8 cellular contexts compared by ENCODE assay signal in the genomic region with DNA sequence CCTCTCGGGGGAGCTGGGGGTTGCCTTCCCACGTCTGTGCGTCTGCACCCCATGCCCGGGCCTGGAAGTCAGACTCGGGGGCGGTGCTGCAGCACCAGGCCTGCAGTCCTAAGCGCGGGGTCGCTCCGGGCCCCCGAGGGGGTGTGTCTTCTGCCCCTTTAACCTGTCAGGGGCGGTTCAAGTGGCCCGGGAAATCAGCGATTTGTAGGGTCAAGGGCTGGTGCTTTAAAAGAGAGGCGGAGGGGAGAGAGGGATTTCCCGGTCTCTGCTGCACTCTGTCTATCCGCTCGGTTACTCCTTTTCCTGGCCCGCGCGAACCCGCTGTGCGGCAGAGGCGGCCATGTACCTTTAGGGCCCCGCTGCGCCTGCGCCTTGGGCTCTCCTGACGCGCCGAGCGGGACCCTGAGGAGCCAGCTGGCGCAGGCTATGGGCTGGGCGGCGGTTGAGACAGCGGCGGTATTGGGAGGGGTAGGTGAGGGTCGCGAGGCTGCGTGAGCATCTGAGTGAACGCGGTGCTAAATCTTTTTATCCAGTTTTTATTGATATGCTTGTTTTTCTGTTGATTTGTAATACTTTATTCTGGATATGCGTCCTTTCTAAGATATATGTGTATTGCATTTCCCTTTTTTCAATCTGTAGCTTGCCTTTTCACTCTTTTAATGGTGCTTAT.
DNase-seq lines count a peak whose midpoint lies in the region; ATAC-seq, FAIRE-seq and TF ChIP-seq lines count a peak whose summit lies in the region.
"Not testable (repeated sequence)": the region's sequence is repeated elsewhere in the genome, so short reads cannot be mapped to it uniquely, and the experiment has no call there.

No MANE protein-coding gene starts in this region.

- not testable (repeated sequence) for H3K4me1 Mint-ChIP-seq in IgD-negative memory B cell

- H3K9me2 ChIP-seq in OCI-LY1 (ENCODE audit: low read depth, low read length) = not testable (repeated sequence)

- H3K27ac ChIP-seq in A549 = peak overlapping the region; percentile 68 to 85; a peak in 5 of 6 replicates
- H3K27ac ChIP-seq in OCI-LY1 (ENCODE audit: low read depth, low read length, poor library complexity, severe bottlenecking); HepG2 (ENCODE audit: extremely low read length, insufficient read depth, low read length): not testable (repeated sequence)

- DNase-seq in A549 (ENCODE audit: low read depth in 1 of 2, low spot score in 1 of 2) (peak in 1 of 2 experiments; percentile 56), dermis microvascular lymphatic vessel endothelial cell (ENCODE audit: low read depth in 2 of 2) (peak; percentile 5 to 46), HepG2 (ENCODE audit: low spot score) (peak; percentile 18)
- peak; percentile 48 to 49 for DNase-seq in activated CD8-positive, alpha-beta memory T cell treated with anti-CD3 and anti-CD28 coated beads for 4 hours (ENCODE audit: low read depth in 2 of 2)
- DNase-seq in stimulated activated CD4-positive, alpha-beta T cell treated with anti-CD3 and anti-CD28 coated beads, Interleukin-15, amount 100 ng/mL, for 1 hour (ENCODE audit: low read depth in 1 of 2, low spot score in 1 of 2) = peak; percentile 51 to 67

- H3K36me3 ChIP-seq in OCI-LY1 (ENCODE audit: insufficient read depth, low read length); HepG2 (replicated peaks in 1 of 2; ENCODE audit: control insufficient read depth in 1 of 2, insufficient read depth in 2 of 2, low read length in 2 of 2): not testable (repeated sequence)

- not testable (repeated sequence) for H3K36me3 Mint-ChIP-seq in IgD-negative memory B cell

- in situ Hi-C loops in HepG2 (cut with HindIII; ENCODE audit: extremely low pct_ligation_motif_present, low pct_unique_long_range_greater_than_20kb) = not testable (repeated sequence)

- not testable (repeated sequence) for H3K4me1 ChIP-seq in A549; OCI-LY1 (ENCODE audit: insufficient read depth, low read length, severe bottlenecking); HepG2 (ENCODE audit: insufficient read depth, low read length)

- not testable (repeated sequence) for H3K27me3 ChIP-seq in OCI-LY1 (ENCODE audit: insufficient read depth, low read length); HepG2 (ENCODE audit: control insufficient read depth in 1 of 2, insufficient read depth in 2 of 2, low read length in 2 of 2)

- TF ChIP-seq RAD21 in A549 (conservative IDR thresholded peaks at IDR 0.05 in 1 of 2, IDR thresholded peaks at IDR 0.05 in 1 of 2); HepG2 (CRISPR knock-in tag; IDR thresholded peaks at IDR 0.05): not testable (repeated sequence)

- H2AFZ ChIP-seq in OCI-LY1 (ENCODE audit: low read length); HepG2 (ENCODE audit: low read length): not testable (repeated sequence)

- peak overlapping the region; percentile 57; the same call in 1 of the 2 replicates for H3K9ac ChIP-seq in OCI-LY1 (ENCODE audit: low read length)
- H3K9ac ChIP-seq in HepG2 (ENCODE audit: insufficient read depth, low read depth, low read length) = not testable (repeated sequence)

- not testable (repeated sequence) for H3K9me3 ChIP-seq in A549; OCI-LY1 (ENCODE audit: low read length); HepG2 (ENCODE audit: low read length)

- peak overlapping the region; percentile 54 for H3K4me3 ChIP-seq in A549
- H3K4me3 ChIP-seq in OCI-LY1 (ENCODE audit: low read depth, low read length, poor library complexity, severe bottlenecking) = peak overlapping the region; percentile 57
- H3K4me3 ChIP-seq in HepG2 (replicated peaks in 1 of 3; ENCODE audit: insufficient read depth in 1 of 3, low read depth in 2 of 3, low read length in 3 of 3) = peak overlapping the region in 2 of 3 experiments; percentile 43 to 63; a peak in 4 of 6 replicates

- H4K20me1 ChIP-seq in OCI-LY1 (ENCODE audit: insufficient read depth, low read length); HepG2 (ENCODE audit: insufficient read depth, low read length): not testable (repeated sequence)

- not testable (repeated sequence) for TF ChIP-seq POLR2A in A549 (IDR thresholded peaks at IDR 0.05; ENCODE audit: low read length); HepG2 (IDR thresholded peaks at IDR 0.05; ENCODE audit: insufficient read depth in 1 of 2, low read depth in 2 of 2, low read length in 2 of 2)

- H3K9me3 Mint-ChIP-seq in IgD-negative memory B cell = not testable (repeated sequence)

- H3K27ac Mint-ChIP-seq in IgD-negative memory B cell = not testable (repeated sequence)

- 7% methylated on average over 18 of the region's 42 CpGs for WGBS in A549 (ENCODE audit: missing lambda C conversion rate)
- 3% methylated on average over 16 of the region's 42 CpGs for WGBS in HepG2 (ENCODE audit: low lambda C conversion rate)

- not testable (repeated sequence) for FAIRE-seq in A549 (lab: Jason Lieb, UNC); HepG2 (lab: Jason Lieb, UNC)

- not testable (repeated sequence) for H3K79me2 ChIP-seq in OCI-LY1 (ENCODE audit: insufficient read depth, low read length); HepG2 (ENCODE audit: insufficient read depth, low read length)

- H3K27me3 Mint-ChIP-seq in IgD-negative memory B cell = not testable (repeated sequence)

- not testable (repeated sequence) for H3F3A ChIP-seq in OCI-LY1 (ENCODE audit: insufficient read depth, low read length)

- CTCF ChIA-PET in A549 (lab: Yijun Ruan, JAX); HepG2 (lab: Yijun Ruan, JAX; ENCODE audit: low intra/inter-chr PET ratio, low total read pairs): not testable (repeated sequence)

- intact Hi-C loops in HepG2 (cut with micrococcal nuclease; ENCODE audit: unreplicated experiment) = not testable (repeated sequence)

- not testable (repeated sequence) for TF ChIP-seq CTCF in A549 (IDR thresholded peaks at IDR 0.05); OCI-LY1 (IDR thresholded peaks at IDR 0.05; ENCODE audit: low read length)
- peak; percentile 34; the same call in 1 of the 2 replicates for TF ChIP-seq CTCF in HepG2 (CRISPR knock-in tag; IDR thresholded peaks at IDR 0.05)

- not testable (repeated sequence) for BruUV-seq in HepG2 (replicated peaks; lab: Mats Ljungman, UMichigan)

- H3K4me3 Mint-ChIP-seq in IgD-negative memory B cell = peak overlapping the region; percentile 74 to 96 (median 88)

- H3K4me2 ChIP-seq in A549 (peak overlapping the region; percentile 68), OCI-LY1 (ENCODE audit: low read length) (peak overlapping the region; percentile 75), HepG2 (ENCODE audit: low read depth, low read length) (peak overlapping the region; percentile 55)

- POLR2A ChIA-PET in A549 (lab: Yijun Ruan, JAX); HepG2 (lab: Yijun Ruan, JAX): not testable (repeated sequence)

- ATAC-seq in A549 (peak; percentile 100), GM19463 (IDR thresholded peaks at IDR 0.05; ENCODE audit: unreplicated experiment) (peak; percentile 89), HepG2 (peak; percentile 99)

- not testable (repeated sequence) for TF ChIP-seq EP300 in A549 (IDR thresholded peaks at IDR 0.05); HepG2 (IDR thresholded peaks at IDR 0.05; ENCODE audit: low read depth in 2 of 2, low read length in 2 of 2); HepG2 (CRISPR knock-in tag; IDR thresholded peaks at IDR 0.05; ENCODE audit: borderline replicate concordance)

TF ChIP-seq in HepG2, 621 proteins besides CTCF, POLR2A, EP300 and RAD21 (continues in another document):
- TF ChIP-seq, protein P1, sequence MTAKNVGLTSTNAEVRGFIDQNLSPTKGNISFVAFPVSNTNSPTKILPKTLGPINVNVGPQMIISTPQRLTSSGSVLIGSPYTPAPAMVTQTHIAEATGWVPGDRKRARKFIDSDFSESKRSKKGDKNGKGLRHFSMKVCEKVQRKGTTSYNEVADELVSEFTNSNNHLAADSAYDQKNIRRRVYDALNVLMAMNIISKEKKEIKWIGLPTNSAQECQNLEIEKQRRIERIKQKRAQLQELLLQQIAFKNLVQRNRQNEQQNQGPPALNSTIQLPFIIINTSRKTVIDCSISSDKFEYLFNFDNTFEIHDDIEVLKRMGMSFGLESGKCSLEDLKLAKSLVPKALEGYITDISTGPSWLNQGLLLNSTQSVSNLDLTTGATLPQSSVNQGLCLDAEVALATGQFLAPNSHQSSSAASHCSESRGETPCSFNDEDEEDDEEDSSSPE (CRISPR knock-in tag; IDR thresholded peaks at IDR 0.05) = 0 out of 2 replicates have a peak, but pooled peaks have one; percentile 23
- peak; percentile 47; the same call in 1 of the 2 replicates for TF ChIP-seq GABPB1 (CRISPR knock-in tag; IDR thresholded peaks at IDR 0.05)
- TF ChIP-seq HNRNPLL (IDR thresholded peaks at IDR 0.05; ENCODE audit: low read depth, low read length, poor library complexity, severe bottlenecking) = peak; percentile 48
- TF ChIP-seq, protein P2, sequence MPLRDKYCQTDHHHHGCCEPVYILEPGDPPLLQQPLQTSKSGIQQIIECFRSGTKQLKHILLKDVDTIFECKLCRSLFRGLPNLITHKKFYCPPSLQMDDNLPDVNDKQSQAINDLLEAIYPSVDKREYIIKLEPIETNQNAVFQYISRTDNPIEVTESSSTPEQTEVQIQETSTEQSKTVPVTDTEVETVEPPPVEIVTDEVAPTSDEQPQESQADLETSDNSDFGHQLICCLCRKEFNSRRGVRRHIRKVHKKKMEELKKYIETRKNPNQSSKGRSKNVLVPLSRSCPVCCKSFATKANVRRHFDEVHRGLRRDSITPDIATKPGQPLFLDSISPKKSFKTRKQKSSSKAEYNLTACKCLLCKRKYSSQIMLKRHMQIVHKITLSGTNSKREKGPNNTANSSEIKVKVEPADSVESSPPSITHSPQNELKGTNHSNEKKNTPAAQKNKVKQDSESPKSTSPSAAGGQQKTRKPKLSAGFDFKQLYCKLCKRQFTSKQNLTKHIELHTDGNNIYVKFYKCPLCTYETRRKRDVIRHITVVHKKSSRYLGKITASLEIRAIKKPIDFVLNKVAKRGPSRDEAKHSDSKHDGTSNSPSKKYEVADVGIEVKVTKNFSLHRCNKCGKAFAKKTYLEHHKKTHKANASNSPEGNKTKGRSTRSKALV (CRISPR knock-in tag; IDR thresholded peaks at IDR 0.05) = 0 out of 2 replicates have a peak, but pooled peaks have one; percentile 26
- 0 out of 2 replicates have a peak, but pooled peaks have one; percentile 28 for TF ChIP-seq THAP11 (CRISPR knock-in tag; IDR thresholded peaks at IDR 0.05)
